8 cellular contexts compared by ENCODE assay signal in genomic region chr5:181217805-181218065, GRCh38. TPM values are rescaled to one million over a fixed set of nuclear protein-coding genes. Genes with fewer than 3 reads are reported as not detected.
DNase-seq lines count a peak whose midpoint lies in the region; ATAC-seq and TF ChIP-seq lines count a peak whose summit lies in the region.

No MANE protein-coding gene starts in this region.

- H3K9me3 Mint-ChIP-seq in CD4-positive, alpha-beta T cell = no peaks in the 10 kb centered on the region

- peaks cover 45% of the 10 kb centered on the region for H3K4me1 Mint-ChIP-seq in CD4-positive, alpha-beta T cell (ENCODE audit: low read depth)

- TF ChIP-seq POLR2A in esophagus muscularis mucosa (IDR thresholded peaks at IDR 0.05; ENCODE audit: low read depth) = no peak

- peak overlapping the region; percentile 39 for H3K27ac ChIP-seq in CD4-positive, alpha-beta T cell (ENCODE audit: low read depth, low read length)
- H3K27ac ChIP-seq in VCaP (peak overlapping the region; percentile 64), esophagus muscularis mucosa (replicated peaks in 1 of 4) (peak overlapping the region; percentile 73 to 81 (median 75))

- peak in 8 of 10 experiments; percentile 32 to 52 (median 38) for DNase-seq in CD4-positive, alpha-beta T cell
- DNase-seq in esophagus muscularis mucosa (ENCODE audit: extremely low spot score) (no peak), posterior vena cava (ENCODE audit: low spot score) (peak; percentile 48), occipital lobe (lab: John Stamatoyannopoulos, UW) (no peak), Kasumi-1 (lab: John Stamatoyannopoulos, UW) (no peak), GM13976 (ENCODE audit: low spot score) (no peak)

- ATAC-seq in CD4-positive, alpha-beta T cell (ENCODE audit: poor library complexity) = peak; percentile 28
- peak; percentile 15 for ATAC-seq in HG02610 (IDR thresholded peaks at IDR 0.05; ENCODE audit: unreplicated experiment)

- POLR2A ChIA-PET in CD4-positive, alpha-beta T cell (lab: Charles Lee) = interaction anchor here (2.4 to 2.5 kb wide), 3 partner anchors 12 to 43 kb away, joined by 14 to 69 read pairs (median 41); partner anchors contain the start of genes TRIM52 and TRIM7

- no peak for TF ChIP-seq EP300 in esophagus muscularis mucosa (IDR thresholded peaks at IDR 0.05)

- no peak for TF ChIP-seq CTCF in CD4-positive, alpha-beta T cell (IDR thresholded peaks at IDR 0.05)
- TF ChIP-seq CTCF in VCaP (conservative IDR thresholded peaks at IDR 0.05) (peak; percentile 8; the same call in 1 of the 2 replicates), esophagus muscularis mucosa (IDR thresholded peaks at IDR 0.05) (no peak), GM13976 (IDR thresholded peaks at IDR 0.05; ENCODE audit: borderline replicate concordance, control extremely low read depth, extremely low read depth, insufficient read depth, missing control alignments) (no peak)

- peak overlapping the region; percentile 46 to 57 (median 56) for H3K4me3 ChIP-seq in esophagus muscularis mucosa

- 5% methylated on average over 13 of the region's 13 CpGs for WGBS in esophagus muscularis mucosa

- peaks cover 15 to 42% (median 37%) of the 10 kb centered on the region in 4 donors for H3K4me1 ChIP-seq in esophagus muscularis mucosa

- peaks cover 40% of the 10 kb centered on the region for H3K36me3 Mint-ChIP-seq in CD4-positive, alpha-beta T cell (ENCODE audit: low read depth)

- CTCF ChIA-PET in CD4-positive, alpha-beta T cell (lab: Charles Lee) = no interaction called here

- intact Hi-C loops in CD4-positive, alpha-beta T cell (cut with DNase I, micrococcal nuclease) = loop anchor here (1.0 to 10.0 kb wide), 3 partner anchors 10 to 53 kb away; no protein-coding TSS in a partner anchor
- intact Hi-C loops in esophagus muscularis mucosa (cut with DNase I) = no loop called here
- intact Hi-C loops in posterior vena cava (cut with DNase I) = no loop called here

- no peaks in the 10 kb centered on the region for H3K27me3 ChIP-seq in CD4-positive, alpha-beta T cell (ENCODE audit: control insufficient read depth, insufficient read depth, low read length)
- H3K27me3 ChIP-seq in esophagus muscularis mucosa = no peaks in the 10 kb centered on the region

- no peaks in the 10 kb centered on the region for H3K9me3 ChIP-seq in CD4-positive, alpha-beta T cell (ENCODE audit: control insufficient read depth, low read length)
- H3K9me3 ChIP-seq in esophagus muscularis mucosa = no peaks in the 10 kb centered on the region

- peaks cover 25% of the 10 kb centered on the region for H3K27me3 Mint-ChIP-seq in CD4-positive, alpha-beta T cell

- H3K4me3 Mint-ChIP-seq in CD4-positive, alpha-beta T cell = peak overlapping the region; percentile 97

- in situ Hi-C loops in GM13976 (cut with MboI; ENCODE audit: low sequenced_read_pairs, unreplicated experiment) = no loop called here

- no peaks in the 10 kb centered on the region for H3K36me3 ChIP-seq in esophagus muscularis mucosa

- H3K27ac Mint-ChIP-seq in CD4-positive, alpha-beta T cell = peak overlapping the region; percentile 88

RNA-seq across cellular contexts. Expression of gene TRIM41, which starts 5.3 kb away (rescaled TPM):
- 10 to 100 TPM; 21.4 to 24.0 TPM for total RNA-seq in CD4-positive, alpha-beta T cell
- 10 to 100 TPM in 3 of 4 donors, 1 to 10 TPM in 1; 9.8 to 22.4 (median 18.2) TPM for total RNA-seq in esophagus muscularis mucosa
- total RNA-seq in posterior vena cava = 10 to 100 TPM; 15.2 to 20.4 TPM
- 11.9 TPM for total RNA-seq in occipital lobe

RNA-seq across cellular contexts. Expression of gene TRIM7, which starts 12.7 kb away (rescaled TPM):
- 1 to 10 TPM; 3.4 to 3.8 TPM for total RNA-seq in CD4-positive, alpha-beta T cell
- total RNA-seq in esophagus muscularis mucosa (1 to 10 TPM; 2.1 to 5.8 (median 3.4) TPM), posterior vena cava (1 to 10 TPM; 3.1 to 3.5 TPM), occipital lobe (0.78 TPM)

RNA-seq across cellular contexts. Expression of gene RACK1, which starts 26.0 kb away (rescaled TPM):
- 1,000 to 10,000 TPM; 2,499 to 2,682 TPM for total RNA-seq in CD4-positive, alpha-beta T cell
- total RNA-seq in esophagus muscularis mucosa (1,000 to 10,000 TPM; 1,252 to 1,898 (median 1,625) TPM), posterior vena cava (1,000 to 10,000 TPM; 1,013 to 1,030 TPM), occipital lobe (2,761 TPM)

RNA-seq across cellular contexts. Expression of gene TRIM52, which starts 43.2 kb away (rescaled TPM):
- 10 to 100 TPM; 35.9 to 37.6 TPM for total RNA-seq in CD4-positive, alpha-beta T cell
- total RNA-seq in esophagus muscularis mucosa (10 to 100 TPM; 10.3 to 21.9 (median 18.4) TPM), posterior vena cava (10 to 100 TPM in 1 of 2 donors, 1 to 10 TPM in 1; 9.5 to 12.1 TPM), occipital lobe (10.8 TPM)

Comparison
In these comparisons a context has a peak if more than half of its experiments do, and no peak if none do; other contexts are left out.
1. DNase-seq: peak in CD4-positive, alpha-beta T cell (8 of 10) and posterior vena cava (single experiment); none in esophagus muscularis mucosa (single experiment), occipital lobe (single experiment), Kasumi-1 (0 of 2) and GM13976 (single experiment).
2. intact Hi-C loops: an anchor here in CD4-positive, alpha-beta T cell (1.0 to 10.0 kb wide); none called in esophagus muscularis mucosa and posterior vena cava.
3. Peak in every context shown above with its lines, with median percentiles within 50 percentile points of each other: H3K27ac ChIP-seq.